ENCODE assay signal across 20 cellular contexts in the genomic region with DNA sequence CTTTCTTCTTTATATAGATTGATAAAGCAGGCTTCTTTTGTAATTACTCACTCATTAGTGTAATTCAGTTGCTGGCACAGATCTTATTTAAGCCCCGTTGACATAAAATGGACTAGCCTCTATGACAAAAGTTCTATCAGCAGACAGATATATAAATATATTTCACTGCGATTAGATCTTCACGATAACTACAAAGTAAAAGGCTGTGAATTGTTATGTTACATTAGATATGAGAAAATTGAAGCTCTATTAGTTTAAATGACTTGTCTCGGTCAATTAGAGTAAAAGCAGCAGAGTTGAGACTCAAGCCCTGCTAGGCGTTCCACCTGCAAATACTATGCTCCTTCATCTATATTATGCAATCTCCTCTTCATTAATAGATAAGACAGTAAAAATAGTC.
A peak's percentile ranks its signal among the peaks of the same experiment; 100 is the strongest.
DNase-seq lines count a peak whose midpoint lies in the region; ATAC-seq, FAIRE-seq and TF ChIP-seq lines count a peak whose summit lies in the region.
"Had no signal": no experiment of that assay in that cellular context is flagged by ENCODE, and none has a peak within 500 bp of the region (broad histone marks: within the 10 kb centered on the region; RNA-seq: fewer than 3 reads in every experiment).

No MANE protein-coding gene starts in this region.

- DNase-seq in A549 (ENCODE audit: low read depth in 1 of 2, low spot score in 1 of 2) (no peak), HCT116 (ENCODE audit: low read depth, low spot score) (no peak), PC-9 (no peak), epithelial cell of prostate (ENCODE audit: low read depth, low spot score) (no peak), mesenteric fat pad (ENCODE audit: low spot score) (no peak)
- no peak for DNase-seq in stimulated activated CD4-positive, alpha-beta T cell treated with anti-CD3 and anti-CD28 coated beads, Interleukin-1b, Interleukin-23, amount 100 ng/mL, for 48 hours
- DNase-seq: Caco-2; CD4-positive, CD25-positive, alpha-beta regulatory T cell; CD8-positive, alpha-beta T cell; DMS153; DND-41; GM23248; H7; HCEC 1CT had no signal

- POLR2A ChIA-PET in A549 (lab: Yijun Ruan, JAX) (no interaction called here), HCT116 (lab: Charles Lee) (no interaction called here), PC-9 (lab: Charles Lee; ENCODE audit: unreplicated experiment) (no interaction called here)

- CTCF ChIA-PET in A549 (lab: Yijun Ruan, JAX) = interaction anchor here (1.2 kb wide), 1 partner anchor 11 kb away, joined by 3 read pairs; no protein-coding TSS in a partner anchor
- CTCF ChIA-PET in HCT116 (lab: Charles Lee) = no interaction called here
- CTCF ChIA-PET in PC-9 (lab: Charles Lee) = no interaction called here

- no peak overlapping the region for H3K4me3 ChIP-seq in A549
- H3K4me3 ChIP-seq in HCT116 (replicated peaks in 1 of 2; ENCODE audit: low read depth in 1 of 2, low read length in 2 of 2) = no peak overlapping the region
- H3K4me3 ChIP-seq in PC-9 = no peak overlapping the region
- H3K4me3 ChIP-seq: BLaER1, GM23248 had no signal

- intact Hi-C loops in HCT116 (cut with micrococcal nuclease) (no loop called here), PC-9 (cut with micrococcal nuclease; ENCODE audit: unreplicated experiment) (loop anchor here (5.0 kb wide), 3 partner anchors 63 to 118 kb away; no protein-coding TSS in a partner anchor)

- H3K9me3 ChIP-seq in A549 (no peaks in the 10 kb centered on the region), HCT116 (ENCODE audit: control insufficient read depth in 1 of 2, insufficient read depth in 1 of 2, low read depth in 1 of 2, low read length in 2 of 2) (no peaks in the 10 kb centered on the region), PC-9 (ENCODE audit: insufficient read depth, low read depth) (peaks cover 11% of the 10 kb centered on the region)
- H3K9me3 ChIP-seq: BLaER1, Caco-2 had no signal

- H3K27ac ChIP-seq in A549 (peak overlapping the region; percentile 84 to 87), HCT116 (ENCODE audit: low read depth, low read length) (peak overlapping the region; percentile 63; the same call in 1 of the 2 replicates), PC-9 (peak overlapping the region; percentile 77), epithelial cell of prostate (peak overlapping the region; percentile 97)
- H3K27ac ChIP-seq: BLaER1, C4-2B had no signal

- no peak for FAIRE-seq in A549 (lab: Jason Lieb, UNC)
- FAIRE-seq: G401.6, GM12892, H1 had no signal

- H3K4me1 ChIP-seq in A549 (peaks cover 83% of the 10 kb centered on the region), HCT116 (ENCODE audit: control insufficient read depth in 1 of 2, insufficient read depth in 2 of 2, low read length in 2 of 2) (peaks cover 51 to 75% of the 10 kb centered on the region in 2 experiments), PC-9 (replicated peaks; ENCODE audit: insufficient read depth) (peaks cover 45% of the 10 kb centered on the region)

- RAD21 ChIA-PET in HCT116 (lab: Charles Lee; ENCODE audit: low non-redundant PET in 1 of 2, low total read pairs in 2 of 2, uncharacterized antibody in 2 of 2, unreplicated experiment in 2 of 2) = no interaction called here

- H3K9me2 ChIP-seq in HCT116 (ENCODE audit: insufficient read depth) = no peaks in the 10 kb centered on the region
- H3K9me2 ChIP-seq in PC-9 (ENCODE audit: insufficient read depth) = no peaks in the 10 kb centered on the region

- peak overlapping the region; percentile 70 for H3K4me2 ChIP-seq in A549
- no peak overlapping the region for H3K4me2 ChIP-seq in HCT116 (ENCODE audit: low read length)
- peak overlapping the region; percentile 43 for H3K4me2 ChIP-seq in PC-9
- H3K4me2 ChIP-seq: BLaER1 had no signal

- 76% methylated on average over 5 of the region's 5 CpGs for WGBS in A549 (ENCODE audit: missing lambda C conversion rate)

- ATAC-seq in A549 = no peak
- ATAC-seq in HCT116 = no peak
- no peak for ATAC-seq in GM19452 (IDR thresholded peaks at IDR 0.05; ENCODE audit: unreplicated experiment)
- ATAC-seq: CD8-positive, alpha-beta T cell had no signal

- no peak for TF ChIP-seq CTCF in A549 (IDR thresholded peaks at IDR 0.05)
- no peak for TF ChIP-seq CTCF in HCT116 (IDR thresholded peaks at IDR 0.05 in 2 of 3, conservative IDR thresholded peaks at IDR 0.05 in 1 of 3; ENCODE audit: borderline replicate concordance in 1 of 3, insufficient read depth in 1 of 3, low read depth in 2 of 3, low read length in 2 of 3)
- no peak for TF ChIP-seq CTCF in PC-9 (conservative IDR thresholded peaks at IDR 0.05)

- H3K27me3 ChIP-seq in HCT116 (ENCODE audit: insufficient read depth, low read length) (no peaks in the 10 kb centered on the region), PC-9 (ENCODE audit: insufficient read depth, low read depth) (no peaks in the 10 kb centered on the region)
- H3K27me3 ChIP-seq: BLaER1 had no signal

- H3K36me3 ChIP-seq in HCT116 (ENCODE audit: control insufficient read depth in 1 of 2, insufficient read depth in 2 of 2, low read length in 2 of 2) (no peaks in the 10 kb centered on the region), PC-9 (ENCODE audit: low read depth) (no peaks in the 10 kb centered on the region)
- H3K36me3 ChIP-seq: BLaER1 had no signal

- no peaks in the 10 kb centered on the region for H3K79me2 ChIP-seq in HCT116 (ENCODE audit: insufficient read depth, low read length)
- H3K79me2 ChIP-seq in PC-9 (ENCODE audit: low read depth) = no peaks in the 10 kb centered on the region

- no TSS peak for BruUV-seq in HCT116 (replicated peaks; lab: Mats Ljungman, UMichigan)
- no TSS peak for BruUV-seq in PC-9 (replicated peaks; lab: Mats Ljungman, UMichigan)

- peaks cover 29% of the 10 kb centered on the region for H3F3A ChIP-seq in PC-9 (ENCODE audit: insufficient read depth, low read depth)

- TF ChIP-seq RAD21 in A549 (conservative IDR thresholded peaks at IDR 0.05 in 1 of 2, IDR thresholded peaks at IDR 0.05 in 1 of 2) (no peak), HCT116 (IDR thresholded peaks at IDR 0.05; ENCODE audit: low read depth) (no peak)

- H3K9ac ChIP-seq in HCT116 (ENCODE audit: low read length) = no peak overlapping the region
- H3K9ac ChIP-seq: BLaER1, GM23248 had no signal

- H2AFZ ChIP-seq in HCT116 (ENCODE audit: low read depth, low read length, poor library complexity, severe bottlenecking) (no peak overlapping the region), PC-9 (no peak overlapping the region)
- H2AFZ ChIP-seq: GM23248 had no signal

- TF ChIP-seq EP300 in A549 (IDR thresholded peaks at IDR 0.05) = no peak

- H4K20me1 ChIP-seq in HCT116 (ENCODE audit: insufficient read depth) (no peaks in the 10 kb centered on the region), PC-9 (ENCODE audit: insufficient read depth) (no peaks in the 10 kb centered on the region)
- H4K20me1 ChIP-seq: BLaER1 had no signal

- TF ChIP-seq POLR2A in A549 (IDR thresholded peaks at IDR 0.05; ENCODE audit: low read length) (no peak), HCT116 (IDR thresholded peaks at IDR 0.05; ENCODE audit: borderline replicate concordance, extremely low read depth, insufficient read depth, insufficient read length) (no peak)

TF ChIP-seq in A549, 52 proteins besides CTCF, POLR2A, EP300 and RAD21:
- TF ChIP-seq POLR2AphosphoS2 (conservative IDR thresholded peaks at IDR 0.05; ENCODE audit: low read length) (no peak), CEBPB (IDR thresholded peaks at IDR 0.05) (peak in 1 of 2 experiments; percentile 46; a peak in 1 of 4 replicates)
TF ChIP-seq in A549: peak in this region for 1.

TF ChIP-seq in HCT116, 20 proteins besides CTCF, POLR2A, EP300 and RAD21 (continues in another document):
- TF ChIP-seq, protein P1, sequence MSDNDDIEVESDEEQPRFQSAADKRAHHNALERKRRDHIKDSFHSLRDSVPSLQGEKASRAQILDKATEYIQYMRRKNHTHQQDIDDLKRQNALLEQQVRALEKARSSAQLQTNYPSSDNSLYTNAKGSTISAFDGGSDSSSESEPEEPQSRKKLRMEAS (IDR thresholded peaks at IDR 0.05) = no peak
- TF ChIP-seq, protein P2, sequence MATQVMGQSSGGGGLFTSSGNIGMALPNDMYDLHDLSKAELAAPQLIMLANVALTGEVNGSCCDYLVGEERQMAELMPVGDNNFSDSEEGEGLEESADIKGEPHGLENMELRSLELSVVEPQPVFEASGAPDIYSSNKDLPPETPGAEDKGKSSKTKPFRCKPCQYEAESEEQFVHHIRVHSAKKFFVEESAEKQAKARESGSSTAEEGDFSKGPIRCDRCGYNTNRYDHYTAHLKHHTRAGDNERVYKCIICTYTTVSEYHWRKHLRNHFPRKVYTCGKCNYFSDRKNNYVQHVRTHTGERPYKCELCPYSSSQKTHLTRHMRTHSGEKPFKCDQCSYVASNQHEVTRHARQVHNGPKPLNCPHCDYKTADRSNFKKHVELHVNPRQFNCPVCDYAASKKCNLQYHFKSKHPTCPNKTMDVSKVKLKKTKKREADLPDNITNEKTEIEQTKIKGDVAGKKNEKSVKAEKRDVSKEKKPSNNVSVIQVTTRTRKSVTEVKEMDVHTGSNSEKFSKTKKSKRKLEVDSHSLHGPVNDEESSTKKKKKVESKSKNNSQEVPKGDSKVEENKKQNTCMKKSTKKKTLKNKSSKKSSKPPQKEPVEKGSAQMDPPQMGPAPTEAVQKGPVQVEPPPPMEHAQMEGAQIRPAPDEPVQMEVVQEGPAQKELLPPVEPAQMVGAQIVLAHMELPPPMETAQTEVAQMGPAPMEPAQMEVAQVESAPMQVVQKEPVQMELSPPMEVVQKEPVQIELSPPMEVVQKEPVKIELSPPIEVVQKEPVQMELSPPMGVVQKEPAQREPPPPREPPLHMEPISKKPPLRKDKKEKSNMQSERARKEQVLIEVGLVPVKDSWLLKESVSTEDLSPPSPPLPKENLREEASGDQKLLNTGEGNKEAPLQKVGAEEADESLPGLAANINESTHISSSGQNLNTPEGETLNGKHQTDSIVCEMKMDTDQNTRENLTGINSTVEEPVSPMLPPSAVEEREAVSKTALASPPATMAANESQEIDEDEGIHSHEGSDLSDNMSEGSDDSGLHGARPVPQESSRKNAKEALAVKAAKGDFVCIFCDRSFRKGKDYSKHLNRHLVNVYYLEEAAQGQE (IDR thresholded peaks at IDR 0.05; ENCODE audit: low read depth) = no peak
- TF ChIP-seq EZH2 (IDR thresholded peaks at IDR 0.05) (no peak), POLR2AphosphoS5 (IDR thresholded peaks at IDR 0.05; ENCODE audit: low read depth, low read length) (no peak), SIN3A (IDR thresholded peaks at IDR 0.05; ENCODE audit: low read depth) (no peak), SP1 (IDR thresholded peaks at IDR 0.05; ENCODE audit: low read depth) (no peak), SRF (IDR thresholded peaks at IDR 0.05; ENCODE audit: low read depth) (no peak), ELF1 (IDR thresholded peaks at IDR 0.05; ENCODE audit: borderline replicate concordance, low read depth) (no peak), ZNF274 (IDR thresholded peaks at IDR 0.05; ENCODE audit: low read depth, low read length) (no peak), TCF7L2 (IDR thresholded peaks at IDR 0.05; ENCODE audit: borderline replicate concordance, extremely low read depth, insufficient read depth, insufficient read length) (no peak), ZFX (IDR thresholded peaks at IDR 0.05) (no peak)
- TF ChIP-seq, protein P3, sequence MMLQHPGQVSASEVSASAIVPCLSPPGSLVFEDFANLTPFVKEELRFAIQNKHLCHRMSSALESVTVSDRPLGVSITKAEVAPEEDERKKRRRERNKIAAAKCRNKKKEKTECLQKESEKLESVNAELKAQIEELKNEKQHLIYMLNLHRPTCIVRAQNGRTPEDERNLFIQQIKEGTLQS (IDR thresholded peaks at IDR 0.05) = no peak
